ENCODE assay signal across 8 cellular contexts in genomic region chr1:151060241-151061011, GRCh38. TPM values are rescaled to one million over a fixed set of nuclear protein-coding genes. Genes with fewer than 3 reads are reported as not detected.
A peak's percentile ranks its signal among the peaks of the same experiment; 100 is the strongest.
DNase-seq lines count a peak whose midpoint lies in the region; ATAC-seq, FAIRE-seq and TF ChIP-seq lines count a peak whose summit lies in the region.

Gene MLLT11, plus strand, starts transcription at chr1:151060397. Its CDS starts 6,828 bp downstream, at chr1:151067225.

- ATAC-seq in A549 (peak; percentile 68 to 73), GM21360 (IDR thresholded peaks at IDR 0.05; ENCODE audit: unreplicated experiment) (no peak), HG02970 (IDR thresholded peaks at IDR 0.05; ENCODE audit: low FRiP score, unreplicated experiment) (no peak)
- ATAC-seq in activated naive CD8-positive, alpha-beta T cell treated with anti-CD3 and anti-CD28 coated beads, Interleukin-2, amount 10 ng/mL, durations not matched to agents 7 days and 5 days (ENCODE audit: low read depth), result no peak

- TF ChIP-seq RAD21 in A549 (conservative IDR thresholded peaks at IDR 0.05 in 1 of 2, IDR thresholded peaks at IDR 0.05 in 1 of 2), result no peak

- peak within 1 kb of the TSS; percentile 90 for H3K4me3 ChIP-seq in A549

- H3K9me3 ChIP-seq in A549, result no peaks in the 10 kb centered on the region

- H3K4me1 Mint-ChIP-seq in activated naive CD8-positive, alpha-beta T cell treated with anti-CD3 and anti-CD28 coated beads, Interleukin-2, amount 10 ng/mL, durations not matched to agents 7 days and 5 days, result peaks cover 41% of the 10 kb centered on the region
- peaks cover 70% of the 10 kb centered on the region for H3K4me1 Mint-ChIP-seq in neural crest cell

- H3K27ac Mint-ChIP-seq in activated naive CD8-positive, alpha-beta T cell treated with anti-CD3 and anti-CD28 coated beads, Interleukin-2, amount 10 ng/mL, durations not matched to agents 7 days and 5 days, result peak within 1 kb of the TSS; percentile 96
- H3K27ac Mint-ChIP-seq in neural crest cell (ENCODE audit: unreplicated experiment), result peak within 1 kb of the TSS; percentile 98

- no peaks in the 10 kb centered on the region for H3K9me3 Mint-ChIP-seq in activated naive CD8-positive, alpha-beta T cell treated with anti-CD3 and anti-CD28 coated beads, Interleukin-2, amount 10 ng/mL, durations not matched to agents 7 days and 5 days
- no peaks in the 10 kb centered on the region for H3K9me3 Mint-ChIP-seq in neural crest cell

- TF ChIP-seq CTCF in A549 (IDR thresholded peaks at IDR 0.05), result no peak; the same call in 2 of the 3 replicates
- no peak for TF ChIP-seq CTCF in neural crest cell (conservative IDR thresholded peaks at IDR 0.05)

- DNase-seq in A549 (ENCODE audit: low read depth in 1 of 2, low spot score in 1 of 2) (peak; percentile 66 to 73), NCI-H524 (lab: John Stamatoyannopoulos, UW) (peak; percentile 88 to 95), glomerular endothelial cell (ENCODE audit: extremely low read depth, low read depth, low spot score) (no peak), neural crest cell (ENCODE audit: low read depth, low spot score) (peak; percentile 70)
- DNase-seq in activated naive CD8-positive, alpha-beta T cell treated with anti-CD3 and anti-CD28 coated beads, Interleukin-2, amount 10 ng/mL, durations not matched to agents 7 days and 5 days, result peak; percentile 56

- CTCF ChIA-PET in A549 (lab: Yijun Ruan, JAX), result interaction anchor here (0.6 to 7.8 kb wide), 21 partner anchors 8 to 96 kb away, joined by 3 to 86 read pairs (median 4); partner anchors contain the start of genes GABPB2, MINDY1, PRUNE1 and TNFAIP8L2

- H3K4me1 ChIP-seq in A549, result peaks cover 57% of the 10 kb centered on the region

- POLR2A ChIA-PET in A549 (lab: Yijun Ruan, JAX), result interaction anchor here (0.8 to 5.6 kb wide), 5 partner anchors 9 to 13 kb away, joined by 3 to 34 read pairs (median 6); partner anchors contain the start of genes C1orf56 and GABPB2
- POLR2A ChIA-PET in activated naive CD8-positive, alpha-beta T cell treated with anti-CD3 and anti-CD28 coated beads, Interleukin-2, amount 10 ng/mL, durations not matched to agents 7 days and 5 days (lab: Charles Lee), result interaction anchor here (1.1 to 7.0 kb wide), 11 partner anchors 7 to 100 kb away, joined by 3 to 90 read pairs (median 10); partner anchors contain the start of genes C1orf56, GABPB2, MINDY1 and TNFAIP8L2

- peak within 1 kb of the TSS; percentile 98 to 100 for H3K27ac ChIP-seq in A549

- H3K4me3 Mint-ChIP-seq in activated naive CD8-positive, alpha-beta T cell treated with anti-CD3 and anti-CD28 coated beads, Interleukin-2, amount 10 ng/mL, durations not matched to agents 7 days and 5 days, result peak within 1 kb of the TSS; percentile 92
- peak within 1 kb of the TSS; percentile 98 for H3K4me3 Mint-ChIP-seq in neural crest cell

- H3K36me3 Mint-ChIP-seq in activated naive CD8-positive, alpha-beta T cell treated with anti-CD3 and anti-CD28 coated beads, Interleukin-2, amount 10 ng/mL, durations not matched to agents 7 days and 5 days, result peaks cover 35% of the 10 kb centered on the region
- peaks cover 19% of the 10 kb centered on the region for H3K36me3 Mint-ChIP-seq in neural crest cell (ENCODE audit: low read depth)

- 1% methylated on average over 12 of the region's 13 CpGs for WGBS in A549 (ENCODE audit: missing lambda C conversion rate)

- no peak for TF ChIP-seq EP300 in A549 (IDR thresholded peaks at IDR 0.05)

- no peaks in the 10 kb centered on the region for H3K27me3 Mint-ChIP-seq in activated naive CD8-positive, alpha-beta T cell treated with anti-CD3 and anti-CD28 coated beads, Interleukin-2, amount 10 ng/mL, durations not matched to agents 7 days and 5 days
- no peaks in the 10 kb centered on the region for H3K27me3 Mint-ChIP-seq in neural crest cell (ENCODE audit: low read depth)

- FAIRE-seq in A549 (lab: Jason Lieb, UNC), result no peak

- H3K4me2 ChIP-seq in A549, result peak within 1 kb of the TSS; percentile 98

- TF ChIP-seq POLR2A in A549 (IDR thresholded peaks at IDR 0.05; ENCODE audit: low read length) (peak; percentile 60), GM19193 (IDR thresholded peaks at IDR 0.05; ENCODE audit: extremely low read depth, insufficient read depth, insufficient read length) (peak; percentile 28)

TF ChIP-seq in A549, 52 proteins besides CTCF, POLR2A, EP300 and RAD21 (continues in another document):
- TF ChIP-seq, protein P1, sequence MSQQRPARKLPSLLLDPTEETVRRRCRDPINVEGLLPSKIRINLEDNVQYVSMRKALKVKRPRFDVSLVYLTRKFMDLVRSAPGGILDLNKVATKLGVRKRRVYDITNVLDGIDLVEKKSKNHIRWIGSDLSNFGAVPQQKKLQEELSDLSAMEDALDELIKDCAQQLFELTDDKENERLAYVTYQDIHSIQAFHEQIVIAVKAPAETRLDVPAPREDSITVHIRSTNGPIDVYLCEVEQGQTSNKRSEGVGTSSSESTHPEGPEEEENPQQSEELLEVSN (IDR thresholded peaks at IDR 0.05; ENCODE audit: borderline replicate concordance, low read depth), result peak; percentile 48; the same call in 1 of the 2 replicates
- no peak for TF ChIP-seq SMC3 (IDR thresholded peaks at IDR 0.05)
- TF ChIP-seq, protein P2, sequence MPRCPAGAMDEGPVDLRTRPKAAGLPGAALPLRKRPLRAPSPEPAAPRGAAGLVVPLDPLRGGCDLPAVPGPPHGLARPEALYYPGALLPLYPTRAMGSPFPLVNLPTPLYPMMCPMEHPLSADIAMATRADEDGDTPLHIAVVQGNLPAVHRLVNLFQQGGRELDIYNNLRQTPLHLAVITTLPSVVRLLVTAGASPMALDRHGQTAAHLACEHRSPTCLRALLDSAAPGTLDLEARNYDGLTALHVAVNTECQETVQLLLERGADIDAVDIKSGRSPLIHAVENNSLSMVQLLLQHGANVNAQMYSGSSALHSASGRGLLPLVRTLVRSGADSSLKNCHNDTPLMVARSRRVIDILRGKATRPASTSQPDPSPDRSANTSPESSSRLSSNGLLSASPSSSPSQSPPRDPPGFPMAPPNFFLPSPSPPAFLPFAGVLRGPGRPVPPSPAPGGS (IDR thresholded peaks at IDR 0.05), result no peak
- no peak for TF ChIP-seq RCOR1 (IDR thresholded peaks at IDR 0.05; ENCODE audit: low read depth, low read length)
- no peak for TF ChIP-seq REST (IDR thresholded peaks at IDR 0.05)
- TF ChIP-seq CHD4 (IDR thresholded peaks at IDR 0.05; ENCODE audit: borderline replicate concordance), result no peak
- TF ChIP-seq EHMT2 (IDR thresholded peaks at IDR 0.05; ENCODE audit: low read depth), result no peak
- TF ChIP-seq HOXB13 (CRISPR knock-in tag; IDR thresholded peaks at IDR 0.05; ENCODE audit: low read depth), result no peak
- no peak for TF ChIP-seq JUNB (IDR thresholded peaks at IDR 0.05)
- peak; percentile 65 for TF ChIP-seq MAFK (IDR thresholded peaks at IDR 0.05; ENCODE audit: partially characterized antibody)
- TF ChIP-seq HES2 (IDR thresholded peaks at IDR 0.05), result no peak
- 0 out of 4 replicates have a peak, but pooled peaks of 1 of the 2 experiments have one; percentile 8 for TF ChIP-seq CEBPB (IDR thresholded peaks at IDR 0.05)
- TF ChIP-seq POLR2AphosphoS2 (conservative IDR thresholded peaks at IDR 0.05; ENCODE audit: low read length), result no peak
- no peak for TF ChIP-seq TFCP2L1 (CRISPR knock-in tag; IDR thresholded peaks at IDR 0.05)
- no peak for TF ChIP-seq KDM1A (IDR thresholded peaks at IDR 0.05; ENCODE audit: low read depth)
- TF ChIP-seq ATOH8 (CRISPR knock-in tag; IDR thresholded peaks at IDR 0.05; ENCODE audit: low read depth), result no peak

RNA-seq across cellular contexts. Expression of gene MLLT11, which starts in this region (rescaled TPM):
- polyA plus RNA-seq in A549 (2011; rRNA removed) (33.7 and 35.3 TPM in 2 replicates), A549 (2017; fragmentation: RNase III; extraction: RNeasy Plus Mini Kit Qiagen cat#74134 plus additional on column Dnase treatment) (26.0 to 28.2 TPM (median 26.5 TPM) in 3 replicates)
- 16.3 and 18.3 TPM in 2 replicates for polyA plus RNA-seq in A549 (2012; cell fraction: cytosol; rRNA removed)
- 5.2 and 8.3 TPM in 2 replicates for polyA plus RNA-seq in A549 (2012; cell fraction: nucleus; rRNA removed)
- 9.5 and 11.8 TPM in 2 replicates for polyA minus RNA-seq in A549 (2011; rRNA and poly(A)+ RNA removed)
- 1 to 10 TPM; 5.4 to 6.0 TPM for total RNA-seq in activated naive CD8-positive, alpha-beta T cell treated with anti-CD3 and anti-CD28 coated beads, Interleukin-2, amount 10 ng/mL, durations not matched to agents 7 days and 5 days
- total RNA-seq in glomerular endothelial cell (25.1 and 27.6 TPM in 2 replicates), neural crest cell (63.9 and 66.1 TPM in 2 replicates)

Comparison
In these comparisons a context has a peak if more than half of its experiments do, and no peak if none do; other contexts are left out.
1. ATAC-seq: peak in A549 (2 of 2); none in activated naive CD8-positive, alpha-beta T cell treated with anti-CD3 and anti-CD28 coated beads, Interleukin-2, amount 10 ng/mL, durations not matched to agents 7 days and 5 days (single experiment), GM21360 (single experiment) and HG02970 (single experiment).